9 cellular contexts compared by ENCODE assay signal in the genomic region with DNA sequence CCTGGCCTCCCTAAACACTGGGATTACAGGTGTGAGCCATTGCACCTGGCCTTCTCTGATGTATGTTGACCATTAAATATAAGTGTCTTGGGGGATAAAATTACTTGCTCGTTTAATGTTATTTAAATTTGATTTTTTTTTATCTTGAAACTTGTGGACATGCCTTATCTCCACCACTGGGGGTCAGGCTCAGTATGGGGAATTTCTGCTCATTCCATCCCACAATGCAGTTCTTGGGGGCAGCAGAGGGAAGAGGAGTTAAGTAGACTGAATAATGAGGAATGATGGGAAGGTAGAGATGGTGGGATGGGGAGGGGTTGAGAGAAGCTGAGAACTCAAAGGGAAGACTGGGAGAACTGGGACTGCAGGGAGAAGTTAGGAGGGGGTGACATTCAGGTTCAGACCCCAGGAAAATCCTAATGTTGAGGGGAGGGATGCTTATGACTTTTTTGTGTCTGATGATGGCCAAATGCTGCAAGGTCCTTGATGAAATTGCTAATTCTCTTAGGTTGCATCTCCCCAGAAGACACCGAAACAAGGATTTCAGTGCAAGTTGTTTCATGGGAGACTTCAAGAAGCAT.
DNase-seq lines count a peak whose midpoint lies in the region; ATAC-seq and TF ChIP-seq lines count a peak whose summit lies in the region.
"Had no signal": no experiment of that assay in that cellular context is flagged by ENCODE, and none has a peak within 500 bp of the region (broad histone marks: within the 10 kb centered on the region; RNA-seq: fewer than 3 reads in every experiment).

No MANE protein-coding gene starts in this region.

- H3K27ac Mint-ChIP-seq in activated naive CD8-positive, alpha-beta T cell treated with anti-CD3 and anti-CD28 coated beads for 36 hours: no peak overlapping the region
- H3K27ac Mint-ChIP-seq: T-helper 1 cell treated with Interleukin-12 subunit alpha and Interleukin-12 subunit beta and Interleukin-4 antibody, amounts not matched to agents 30 μg/mL and 1 μg/mL, for 36 hours had no signal

- peaks cover 9% of the 10 kb centered on the region for H3K9me3 Mint-ChIP-seq in activated naive CD8-positive, alpha-beta T cell treated with anti-CD3 and anti-CD28 coated beads for 36 hours

- H3K27me3 Mint-ChIP-seq in activated naive CD8-positive, alpha-beta T cell treated with anti-CD3 and anti-CD28 coated beads for 36 hours: peaks cover 9% of the 10 kb centered on the region

- no peak overlapping the region for H3K4me3 Mint-ChIP-seq in activated naive CD8-positive, alpha-beta T cell treated with anti-CD3 and anti-CD28 coated beads for 36 hours
- H3K4me3 Mint-ChIP-seq: T-helper 1 cell treated with Interleukin-12 subunit alpha and Interleukin-12 subunit beta and Interleukin-4 antibody, amounts not matched to agents 30 μg/mL and 1 μg/mL, for 36 hours had no signal

- peak; percentile 87 for ATAC-seq in left lobe of liver

- DNase-seq in EL (peak; percentile 64), amniotic stem cell (lab: John Stamatoyannopoulos, UW) (peak; percentile 20), left lobe of liver (ENCODE audit: low spot score) (no peak), NCI-H510A treated with DMSO at 0.1 percent for 48 hours (lab: John Stamatoyannopoulos, UW) (no peak), GF-D8 (lab: John Stamatoyannopoulos, UW) (no peak), inferior parietal cortex (ENCODE audit: extremely low spot score) (no peak)
- DNase-seq in activated naive CD8-positive, alpha-beta T cell treated with anti-CD3 and anti-CD28 coated beads for 36 hours: no peak

- no peaks in the 10 kb centered on the region for H3K36me3 Mint-ChIP-seq in activated naive CD8-positive, alpha-beta T cell treated with anti-CD3 and anti-CD28 coated beads for 36 hours

- TF ChIP-seq CTCF in LNCAP (IDR thresholded peaks at IDR 0.05): peak; percentile 77

- H3K4me1 Mint-ChIP-seq in activated naive CD8-positive, alpha-beta T cell treated with anti-CD3 and anti-CD28 coated beads for 36 hours: peaks cover 2% of the 10 kb centered on the region

Comparison
In these comparisons a context has a peak if more than half of its experiments do, and no peak if none do; other contexts are left out.
1. DNase-seq: peak in EL (single experiment) and amniotic stem cell (single experiment); none in left lobe of liver (single experiment), NCI-H510A treated with DMSO at 0.1 percent for 48 hours (single experiment), GF-D8 (single experiment), activated naive CD8-positive, alpha-beta T cell treated with anti-CD3 and anti-CD28 coated beads for 36 hours (single experiment) and inferior parietal cortex (single experiment).